1 cellular context compared by ENCODE assay signal in genomic region chr11:64355078-64355940, GRCh38.
TF ChIP-seq lines count a peak whose summit lies in the region.

No MANE protein-coding gene starts in this region.

TF ChIP-seq in K562, 482 proteins besides CTCF, POLR2A, EP300 and RAD21 (continued from another document and continues in another):
- TF ChIP-seq ZNF644 (tag; IDR thresholded peaks at IDR 0.05; ENCODE audit: low read depth) (0 out of 2 replicates have a peak, but pooled peaks have one; percentile 66), ZHX1 (conservative IDR thresholded peaks at IDR 0.05; ENCODE audit: low read length) (0 out of 2 replicates have a peak, but pooled peaks have one; percentile 33), ZNF408 (CRISPR knock-in tag; IDR thresholded peaks at IDR 0.05; ENCODE audit: low read depth) (no peak), HLTF (IDR thresholded peaks at IDR 0.05) (no peak; the same call in 1 of the 2 replicates), ZNF24 (IDR thresholded peaks at IDR 0.05) (no peak), CCNT2 (IDR thresholded peaks at IDR 0.05; ENCODE audit: borderline replicate concordance, extremely low read depth, insufficient read length, low read depth, low read length) (peak; percentile 60), ZNF316 (IDR thresholded peaks at IDR 0.05) (peak; percentile 52), PHB (CRISPR knock-in tag; IDR thresholded peaks at IDR 0.05) (no peak), RAD51 (IDR thresholded peaks at IDR 0.05; ENCODE audit: borderline replicate concordance, low read depth) (no peak), PPARD (CRISPR knock-in tag; IDR thresholded peaks at IDR 0.05) (no peak), ZBTB9 (CRISPR knock-in tag; IDR thresholded peaks at IDR 0.05) (peak; percentile 78), PTRF (tag; IDR thresholded peaks at IDR 0.05) (no peak), FOXA1 (IDR thresholded peaks at IDR 0.05; ENCODE audit: borderline replicate concordance) (no peak), HMG20B (CRISPR knock-in tag; IDR thresholded peaks at IDR 0.05) (no peak), DPF2 (IDR thresholded peaks at IDR 0.05) (peak; percentile 84), HDAC3 (IDR thresholded peaks at IDR 0.05; ENCODE audit: borderline replicate concordance, partially characterized antibody) (no peak), ZBED1 (IDR thresholded peaks at IDR 0.05) (no peak), ILK (tag; IDR thresholded peaks at IDR 0.05; ENCODE audit: borderline replicate concordance, low read depth) (no peak), TCF3 (CRISPR knock-in tag; IDR thresholded peaks at IDR 0.05) (peak; percentile 18; the same call in 1 of the 2 replicates), PRMT5 (CRISPR knock-in tag; IDR thresholded peaks at IDR 0.05) (no peak), SP1 (CRISPR knock-in tag; IDR thresholded peaks at IDR 0.05) (no peak), ZFP91 (CRISPR knock-in tag; IDR thresholded peaks at IDR 0.05) (no peak), SRF (CRISPR knock-in tag; IDR thresholded peaks at IDR 0.05) (no peak), XRCC3 (IDR thresholded peaks at IDR 0.05) (no peak), L3MBTL2 (IDR thresholded peaks at IDR 0.05) (peak; percentile 55; the same call in 1 of the 2 replicates), ZNF324 (CRISPR knock-in tag; IDR thresholded peaks at IDR 0.05) (no peak), ELF1 (tag; IDR thresholded peaks at IDR 0.05) (peak; percentile 83), HMGN3 (IDR thresholded peaks at IDR 0.05; ENCODE audit: borderline replicate concordance, extremely low read depth, insufficient read length, low read depth, low read length) (peak; percentile 85), RUNX1 (IDR thresholded peaks at IDR 0.05; ENCODE audit: low read depth) (no peak), TCF15 (CRISPR knock-in tag; IDR thresholded peaks at IDR 0.05) (no peak), CBFA2T3 (IDR thresholded peaks at IDR 0.05) (peak; percentile 15; the same call in 1 of the 2 replicates), YY1 (IDR thresholded peaks at IDR 0.05; ENCODE audit: borderline replicate concordance in 1 of 3, control insufficient read depth in 1 of 3, extremely low read depth in 1 of 3, insufficient read depth in 3 of 3, insufficient read length in 1 of 3, insufficient replicate concordance in 2 of 3, low read depth in 1 of 3, low read length in 2 of 3) (peak in 2 of 3 experiments; percentile 46 to 50), SUPT5H (IDR thresholded peaks at IDR 0.05) (peak; percentile 36; the same call in 1 of the 2 replicates), EWSR1 (IDR thresholded peaks at IDR 0.05; ENCODE audit: borderline replicate concordance, low read depth, partially characterized antibody) (no peak), ZNF639 (CRISPR knock-in tag; conservative IDR thresholded peaks at IDR 0.05 in 1 of 2, IDR thresholded peaks at IDR 0.05 in 1 of 2) (peak in 1 of 2 experiments; percentile 63; a peak in 1 of 4 replicates), SIRT6 (IDR thresholded peaks at IDR 0.05; ENCODE audit: low read depth, low read length) (no peak), BRD4 (IDR thresholded peaks at IDR 0.05) (no peak), USF2 (CRISPR knock-in tag; IDR thresholded peaks at IDR 0.05) (no peak), TAF9B (IDR thresholded peaks at IDR 0.05; ENCODE audit: partially characterized antibody) (no peak), HOXB6 (CRISPR knock-in tag; IDR thresholded peaks at IDR 0.05; ENCODE audit: borderline replicate concordance) (no peak), PYGO2 (tag; IDR thresholded peaks at IDR 0.05) (no peak), ELK3 (CRISPR knock-in tag; IDR thresholded peaks at IDR 0.05) (no peak), BDP1 (IDR thresholded peaks at IDR 0.05; ENCODE audit: insufficient read depth, insufficient read length) (no peak), MEF2A (IDR thresholded peaks at IDR 0.05; ENCODE audit: control insufficient read depth, low read depth, low read length) (no peak), SREBF1 (IDR thresholded peaks at IDR 0.05; ENCODE audit: borderline replicate concordance, low read depth, low read length) (peak; percentile 68; the same call in 1 of the 2 replicates), ZNF717 (CRISPR knock-in tag; IDR thresholded peaks at IDR 0.05) (no peak), BCOR (IDR thresholded peaks at IDR 0.05) (peak; percentile 38; the same call in 1 of the 2 replicates), CLOCK (CRISPR knock-in tag; IDR thresholded peaks at IDR 0.05; ENCODE audit: borderline replicate concordance) (no peak), ZNF263 (CRISPR knock-in tag; IDR thresholded peaks at IDR 0.05; ENCODE audit: borderline replicate concordance) (peak; percentile 49; the same call in 1 of the 2 replicates), ZNF778 (CRISPR knock-in tag; IDR thresholded peaks at IDR 0.05) (no peak), C11orf30 (IDR thresholded peaks at IDR 0.05; ENCODE audit: low read depth) (peak; percentile 77), FOXM1 (IDR thresholded peaks at IDR 0.05; ENCODE audit: low read depth) (no peak), FOXM1 (CRISPR knock-in tag; IDR thresholded peaks at IDR 0.05; ENCODE audit: low read depth) (no peak), ETS2 (tag; IDR thresholded peaks at IDR 0.05; ENCODE audit: borderline replicate concordance, poor library complexity, severe bottlenecking) (no peak), PRDM10 (IDR thresholded peaks at IDR 0.05; ENCODE audit: partially characterized antibody) (peak; percentile 47)
